ENCODE assay signal across 20 cellular contexts in the genomic region with DNA sequence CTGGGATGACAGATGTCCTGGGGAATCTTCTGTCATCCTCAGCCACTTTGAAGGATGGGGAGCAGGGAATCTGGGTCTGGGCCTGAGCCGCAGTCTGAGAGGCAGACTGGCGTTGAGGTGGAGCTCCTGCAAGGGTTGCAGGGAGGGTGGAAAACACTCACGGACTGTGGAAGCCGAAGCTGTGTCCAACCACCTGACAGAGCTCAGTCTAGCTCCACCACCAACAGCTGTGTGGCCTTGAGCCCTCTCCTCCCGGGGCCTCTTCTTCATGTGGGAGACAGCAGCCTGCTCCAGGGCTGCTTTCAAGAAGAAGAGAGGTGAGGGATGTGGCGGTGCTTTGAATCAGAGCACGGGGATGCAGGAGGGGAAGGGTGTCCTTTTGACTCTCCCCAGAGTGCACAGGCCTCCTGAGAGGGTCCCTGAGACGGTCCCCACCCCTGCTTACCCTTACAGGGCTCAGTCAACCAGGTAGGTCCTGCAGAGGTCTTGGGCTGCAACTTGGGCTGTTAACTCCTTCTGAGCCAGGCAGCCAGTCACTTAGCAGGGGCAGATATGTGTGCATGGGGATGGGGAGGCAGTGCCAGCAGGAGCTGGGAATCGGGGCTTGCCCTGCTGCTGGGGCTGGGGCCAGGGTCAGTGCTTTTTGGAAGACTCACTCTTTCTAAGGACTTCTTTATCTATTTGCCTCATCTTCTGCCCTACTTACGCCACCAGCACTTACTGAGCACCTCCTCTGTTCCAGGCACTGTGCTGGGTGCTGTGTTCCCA.
"Had no signal": no experiment of that assay in that cellular context is flagged by ENCODE, and none has a peak within 500 bp of the region (broad histone marks: within the 10 kb centered on the region; RNA-seq: fewer than 3 reads in every experiment).

No MANE protein-coding gene starts in this region.

- H3K27me3 ChIP-seq: neutrophil had no signal

- H3K36me3 Mint-ChIP-seq: activated naive CD4-positive, alpha-beta T cell treated with anti-CD3 and anti-CD28 coated beads, Interleukin-2, amount 10 ng/mL, durations not matched to agents 7 days and 5 days; memory B cell; stimulated activated naive B cell treated with anti-CD40 and anti-IgM and Interleukin-4, amounts not matched to agents 10 μg/mL and 1 μg/mL and 100 μg/mL, for 72 hours had no signal

- H3K4me3 ChIP-seq: esophagus muscularis mucosa, gastroesophageal sphincter, heart right ventricle, mucosa of descending colon, upper lobe of right lung had no signal

- DNase-seq: activated CD4-positive, CD25-positive, alpha-beta regulatory T cell; activated naive CD4-positive, alpha-beta T cell treated with anti-CD3 and anti-CD28 coated beads, Interleukin-2, amount 10 ng/mL, durations not matched to agents 7 days and 5 days; activated naive CD8-positive, alpha-beta T cell treated with anti-CD3 and anti-CD28 coated beads, Interleukin-2, amount 50 U/mL, for 24 hours; activated T-cell treated with anti-CD3 and anti-CD28 coated beads, Interleukin-2, amount 50 U/mL, for 24 hours; anterior cingulate cortex; effector CD4-positive, alpha-beta T cell; heart right ventricle; kidney glomerular epithelial cell; naive B cell; posterior cingulate gyrus; stimulated activated naive B cell treated with anti-CD40 and anti-IgM and Interleukin-4, amounts not matched to agents 10 μg/mL and 1 μg/mL and 100 μg/mL, for 72 hours; T-helper 9 cell; upper lobe of right lung had no signal

- H3K9me3 ChIP-seq: esophagus muscularis mucosa, gastroesophageal sphincter, mucosa of descending colon, neutrophil, upper lobe of right lung had no signal

- H3K27ac ChIP-seq: esophagus muscularis mucosa, gastroesophageal sphincter, heart right ventricle, neutrophil, upper lobe of right lung had no signal

- H3K27me3 Mint-ChIP-seq: activated naive CD4-positive, alpha-beta T cell treated with anti-CD3 and anti-CD28 coated beads, Interleukin-2, amount 10 ng/mL, durations not matched to agents 7 days and 5 days; activated naive CD8-positive, alpha-beta T cell treated with anti-CD3 and anti-CD28 coated beads, Interleukin-2, amount 50 U/mL, for 24 hours; activated T-cell treated with anti-CD3 and anti-CD28 coated beads, Interleukin-2, amount 50 U/mL, for 24 hours had no signal

- H3K4me3 Mint-ChIP-seq: activated CD8-positive, alpha-beta T cell treated with anti-CD3 and anti-CD28 coated beads, Interleukin-2, amount 10 ng/mL, durations not matched to agents 7 days and 5 days; activated naive CD4-positive, alpha-beta T cell treated with anti-CD3 and anti-CD28 coated beads, Interleukin-2, amount 10 ng/mL, durations not matched to agents 7 days and 5 days; activated naive CD8-positive, alpha-beta T cell treated with anti-CD3 and anti-CD28 coated beads, Interleukin-2, amount 50 U/mL, for 24 hours; activated T-cell treated with anti-CD3 and anti-CD28 coated beads, Interleukin-2, amount 50 U/mL, for 24 hours; memory B cell; naive B cell; stimulated activated naive B cell treated with anti-CD40 and anti-IgM and Interleukin-4, amounts not matched to agents 10 μg/mL and 1 μg/mL and 100 μg/mL, for 72 hours had no signal

- H3K36me3 ChIP-seq: esophagus muscularis mucosa, gastroesophageal sphincter, heart right ventricle, neutrophil, upper lobe of right lung had no signal

- ATAC-seq: activated CD8-positive, alpha-beta T cell treated with anti-CD3 and anti-CD28 coated beads, Interleukin-2, amount 10 ng/mL, durations not matched to agents 7 days and 5 days; gastroesophageal sphincter; stimulated activated naive B cell treated with anti-CD40 and anti-IgM and Interleukin-4, amounts not matched to agents 10 μg/mL and 1 μg/mL and 100 μg/mL, for 72 hours had no signal

- H3K4me1 Mint-ChIP-seq: activated naive CD4-positive, alpha-beta T cell treated with anti-CD3 and anti-CD28 coated beads, Interleukin-2, amount 10 ng/mL, durations not matched to agents 7 days and 5 days; activated naive CD8-positive, alpha-beta T cell treated with anti-CD3 and anti-CD28 coated beads, Interleukin-2, amount 50 U/mL, for 24 hours; memory B cell; naive B cell; stimulated activated naive B cell treated with anti-CD40 and anti-IgM and Interleukin-4, amounts not matched to agents 10 μg/mL and 1 μg/mL and 100 μg/mL, for 72 hours had no signal

- H3K4me1 ChIP-seq: esophagus muscularis mucosa, gastroesophageal sphincter, heart right ventricle, upper lobe of right lung had no signal

- H3K27ac Mint-ChIP-seq: activated CD8-positive, alpha-beta T cell treated with anti-CD3 and anti-CD28 coated beads, Interleukin-2, amount 10 ng/mL, durations not matched to agents 7 days and 5 days; activated naive CD4-positive, alpha-beta T cell treated with anti-CD3 and anti-CD28 coated beads, Interleukin-2, amount 10 ng/mL, durations not matched to agents 7 days and 5 days; activated naive CD8-positive, alpha-beta T cell treated with anti-CD3 and anti-CD28 coated beads, Interleukin-2, amount 50 U/mL, for 24 hours; activated T-cell treated with anti-CD3 and anti-CD28 coated beads, Interleukin-2, amount 50 U/mL, for 24 hours; activated T-helper 2 cell treated with anti-CD3 and anti-CD28 coated beads, Interferon-gamma antibody, Interleukin-2, Interleukin-4, amounts not matched to agents 10 μg/mL and 5 μg/mL and 100 μg/mL, durations not matched to agents 14 hours and 24 hours and 36 hours; memory B cell; naive B cell; stimulated activated naive B cell treated with anti-CD40 and anti-IgM and Interleukin-4, amounts not matched to agents 10 μg/mL and 1 μg/mL and 100 μg/mL, for 72 hours had no signal

- H3K9me3 Mint-ChIP-seq: activated naive CD4-positive, alpha-beta T cell treated with anti-CD3 and anti-CD28 coated beads, Interleukin-2, amount 10 ng/mL, durations not matched to agents 7 days and 5 days; activated naive CD8-positive, alpha-beta T cell treated with anti-CD3 and anti-CD28 coated beads, Interleukin-2, amount 50 U/mL, for 24 hours; activated T-cell treated with anti-CD3 and anti-CD28 coated beads, Interleukin-2, amount 50 U/mL, for 24 hours; activated T-helper 2 cell treated with anti-CD3 and anti-CD28 coated beads, Interferon-gamma antibody, Interleukin-2, Interleukin-4, amounts not matched to agents 10 μg/mL and 5 μg/mL and 100 μg/mL, durations not matched to agents 14 hours and 24 hours and 36 hours had no signal
